In genomic region chr14:94054936-94055335, GRCh38 we compare ENCODE assay signal across 25 cellular contexts. TPM values are rescaled to one million over a fixed set of nuclear protein-coding genes. Genes with fewer than 3 reads are reported as not detected.
DNase-seq lines count a peak whose midpoint lies in the region; ATAC-seq lines count a peak whose summit lies in the region.
"Had no signal": no experiment of that assay in that cellular context is flagged by ENCODE, and none has a peak within 500 bp of the region (broad histone marks: within the 10 kb centered on the region; RNA-seq: fewer than 3 reads in every experiment).

No MANE protein-coding gene starts in this region.

- peaks cover 82% of the 10 kb centered on the region for H3K36me3 Mint-ChIP-seq in activated CD4-positive, alpha-beta T cell treated with anti-CD3 and anti-CD28 coated beads, Interleukin-2, amount 10 ng/mL, durations not matched to agents 7 days and 5 days (ENCODE audit: low read depth)
- H3K36me3 Mint-ChIP-seq in activated T-helper 1 cell treated with anti-CD3 and anti-CD28 coated beads, Interleukin-12 subunit alpha, Interleukin-12 subunit beta, Interleukin-2, Interleukin-4 antibody, amounts not matched to agents 30 ng/mL and 10 ng/mL and 1 ng/mL, durations not matched to agents 14 hours and 24 hours and 36 hours (ENCODE audit: low read depth) = peaks cover 59% of the 10 kb centered on the region
- H3K36me3 Mint-ChIP-seq in immature natural killer cell = peaks cover 26 to 60% (median 56%) of the 10 kb centered on the region in 3 donors

- POLR2A ChIA-PET in activated CD4-positive, alpha-beta T cell treated with anti-CD3 and anti-CD28 coated beads, Interleukin-2, amount 10 ng/mL, durations not matched to agents 7 days and 5 days (lab: Charles Lee) = no interaction called here

- no peaks in the 10 kb centered on the region for H3K9me3 Mint-ChIP-seq in activated CD4-positive, alpha-beta T cell treated with anti-CD3 and anti-CD28 coated beads, Interleukin-2, amount 10 ng/mL, durations not matched to agents 7 days and 5 days
- H3K9me3 Mint-ChIP-seq in activated T-helper 1 cell treated with anti-CD3 and anti-CD28 coated beads, Interleukin-12 subunit alpha, Interleukin-12 subunit beta, Interleukin-2, Interleukin-4 antibody, amounts not matched to agents 30 ng/mL and 10 ng/mL and 1 ng/mL, durations not matched to agents 14 hours and 24 hours and 36 hours = no peaks in the 10 kb centered on the region
- no peaks in the 10 kb centered on the region for H3K9me3 Mint-ChIP-seq in immature natural killer cell

- H3K27me3 Mint-ChIP-seq in activated CD4-positive, alpha-beta T cell treated with anti-CD3 and anti-CD28 coated beads, Interleukin-2, amount 10 ng/mL, durations not matched to agents 7 days and 5 days = no peaks in the 10 kb centered on the region
- no peaks in the 10 kb centered on the region for H3K27me3 Mint-ChIP-seq in activated T-helper 1 cell treated with anti-CD3 and anti-CD28 coated beads, Interleukin-12 subunit alpha, Interleukin-12 subunit beta, Interleukin-2, Interleukin-4 antibody, amounts not matched to agents 30 ng/mL and 10 ng/mL and 1 ng/mL, durations not matched to agents 14 hours and 24 hours and 36 hours (ENCODE audit: insufficient read depth)
- peaks cover 2 to 8% (median 7%) of the 10 kb centered on the region in 3 donors for H3K27me3 Mint-ChIP-seq in immature natural killer cell (ENCODE audit: low read depth in 3 of 3)

- DNase-seq in activated CD4-positive, alpha-beta T cell treated with anti-CD3 and anti-CD28 coated beads, Interleukin-2, amount 10 ng/mL, durations not matched to agents 7 days and 5 days = no peak
- DNase-seq in activated CD4-positive, alpha-beta T cell treated with anti-CD3 and anti-CD28 coated beads, Interleukin-2, amount 50 U/mL, for 4 hours = no peak
- peak; percentile 1 for DNase-seq in Ammon's horn (ENCODE audit: low spot score)
- DNase-seq in activated T-helper 1 cell treated with anti-CD3 and anti-CD28 coated beads, Interleukin-12 subunit alpha, Interleukin-12 subunit beta, Interleukin-2, Interleukin-4 antibody, amounts not matched to agents 30 ng/mL and 10 ng/mL and 1 ng/mL, durations not matched to agents 14 hours and 24 hours and 36 hours (ENCODE audit: low spot score) = no peak
- no peak for DNase-seq in immature natural killer cell
- no peak for DNase-seq in NCI-H510A treated with DMSO at 0.1 percent for 48 hours (lab: John Stamatoyannopoulos, UW)
- DNase-seq: activated gamma-delta T cell treated with Interleukin-2 at 50 U/mL for 16 hours, AML-193, DMS79 treated with DMSO at 0.1 percent for 48 hours, GOT3, heart left ventricle, MM.1S, NCI-H1417 treated with DMSO at 0.1 percent for 48 hours, NCI-H446 treated with DMSO at 0.1 percent for 48 hours, OCI-M1, psoas muscle, substantia nigra had no signal

- no peak overlapping the region for H3K4me3 Mint-ChIP-seq in activated CD4-positive, alpha-beta T cell treated with anti-CD3 and anti-CD28 coated beads, Interleukin-2, amount 10 ng/mL, durations not matched to agents 7 days and 5 days
- H3K4me3 Mint-ChIP-seq in activated T-helper 1 cell treated with anti-CD3 and anti-CD28 coated beads, Interleukin-12 subunit alpha, Interleukin-12 subunit beta, Interleukin-2, Interleukin-4 antibody, amounts not matched to agents 30 ng/mL and 10 ng/mL and 1 ng/mL, durations not matched to agents 14 hours and 24 hours and 36 hours = no peak overlapping the region
- H3K4me3 Mint-ChIP-seq in immature natural killer cell = no peak overlapping the region

- H3K27ac Mint-ChIP-seq in activated CD4-positive, alpha-beta T cell treated with anti-CD3 and anti-CD28 coated beads, Interleukin-2, amount 10 ng/mL, durations not matched to agents 7 days and 5 days = peak overlapping the region; percentile 80
- peak overlapping the region; percentile 1 for H3K27ac Mint-ChIP-seq in activated T-helper 1 cell treated with anti-CD3 and anti-CD28 coated beads, Interleukin-12 subunit alpha, Interleukin-12 subunit beta, Interleukin-2, Interleukin-4 antibody, amounts not matched to agents 30 ng/mL and 10 ng/mL and 1 ng/mL, durations not matched to agents 14 hours and 24 hours and 36 hours
- H3K27ac Mint-ChIP-seq in immature natural killer cell = peak overlapping the region; percentile 26 to 90 (median 69)

- no peak for ATAC-seq in HG02870 (IDR thresholded peaks at IDR 0.05; ENCODE audit: unreplicated experiment)
- ATAC-seq in GM18517 (IDR thresholded peaks at IDR 0.05; ENCODE audit: unreplicated experiment) = no peak
- ATAC-seq: heart left ventricle, K562, psoas muscle had no signal

- CTCF ChIA-PET in activated CD4-positive, alpha-beta T cell treated with anti-CD3 and anti-CD28 coated beads, Interleukin-2, amount 10 ng/mL, durations not matched to agents 7 days and 5 days (lab: Charles Lee) = no interaction called here

- intact Hi-C loops in activated T-helper 1 cell treated with anti-CD3 and anti-CD28 coated beads, Interleukin-12 subunit alpha, Interleukin-12 subunit beta, Interleukin-2, Interleukin-4 antibody, amounts not matched to agents 30 ng/mL and 10 ng/mL and 1 ng/mL, durations not matched to agents 14 hours and 24 hours and 36 hours (cut with micrococcal nuclease) = loop anchor here (5.0 kb wide), 1 partner anchor 127 kb away; no protein-coding TSS in a partner anchor

- H3K4me1 Mint-ChIP-seq in activated CD4-positive, alpha-beta T cell treated with anti-CD3 and anti-CD28 coated beads, Interleukin-2, amount 10 ng/mL, durations not matched to agents 7 days and 5 days = peaks cover 67% of the 10 kb centered on the region
- peaks cover 67% of the 10 kb centered on the region for H3K4me1 Mint-ChIP-seq in activated T-helper 1 cell treated with anti-CD3 and anti-CD28 coated beads, Interleukin-12 subunit alpha, Interleukin-12 subunit beta, Interleukin-2, Interleukin-4 antibody, amounts not matched to agents 30 ng/mL and 10 ng/mL and 1 ng/mL, durations not matched to agents 14 hours and 24 hours and 36 hours (ENCODE audit: low read depth)
- H3K4me1 Mint-ChIP-seq in immature natural killer cell = peaks cover 48 to 57% of the 10 kb centered on the region in 2 donors

RNA-seq across cellular contexts. Expression of gene DDX24, which starts 26.1 kb away (rescaled TPM):
- 100 to 1,000 TPM; 187 to 211 TPM for total RNA-seq in activated CD4-positive, alpha-beta T cell treated with anti-CD3 and anti-CD28 coated beads, Interleukin-2, amount 10 ng/mL, durations not matched to agents 7 days and 5 days
- 252 and 271 TPM in 2 replicates for total RNA-seq in activated T-helper 1 cell treated with anti-CD3 and anti-CD28 coated beads, Interleukin-12 subunit alpha, Interleukin-12 subunit beta, Interleukin-2, Interleukin-4 antibody, amounts not matched to agents 30 ng/mL and 10 ng/mL and 1 ng/mL, durations not matched to agents 14 hours and 24 hours and 36 hours
- 100 to 1,000 TPM in 2 of 3 donors, 10 to 100 TPM in 1; 60.8 to 208 (median 114) TPM for polyA plus RNA-seq in immature natural killer cell

RNA-seq across cellular contexts. Expression of gene IFI27L1, which starts 26.2 kb away (rescaled TPM):
- 10 to 100 TPM; 31.6 to 42.1 TPM for total RNA-seq in activated CD4-positive, alpha-beta T cell treated with anti-CD3 and anti-CD28 coated beads, Interleukin-2, amount 10 ng/mL, durations not matched to agents 7 days and 5 days
- 22.0 and 22.7 TPM in 2 replicates for total RNA-seq in activated T-helper 1 cell treated with anti-CD3 and anti-CD28 coated beads, Interleukin-12 subunit alpha, Interleukin-12 subunit beta, Interleukin-2, Interleukin-4 antibody, amounts not matched to agents 30 ng/mL and 10 ng/mL and 1 ng/mL, durations not matched to agents 14 hours and 24 hours and 36 hours
- 10 to 100 TPM; 10.0 to 19.3 (median 10.3) TPM for polyA plus RNA-seq in immature natural killer cell

RNA-seq across cellular contexts. Expression of gene OTUB2, which starts 28.8 kb away (rescaled TPM):
- 1 to 10 TPM; 2.3 to 2.4 TPM for total RNA-seq in activated CD4-positive, alpha-beta T cell treated with anti-CD3 and anti-CD28 coated beads, Interleukin-2, amount 10 ng/mL, durations not matched to agents 7 days and 5 days
- total RNA-seq in activated T-helper 1 cell treated with anti-CD3 and anti-CD28 coated beads, Interleukin-12 subunit alpha, Interleukin-12 subunit beta, Interleukin-2, Interleukin-4 antibody, amounts not matched to agents 30 ng/mL and 10 ng/mL and 1 ng/mL, durations not matched to agents 14 hours and 24 hours and 36 hours = 1.5 TPM in 2 replicates
- polyA plus RNA-seq in immature natural killer cell = under 1 TPM in 2 of 3 donors, not detected in 1; 0.22 to 0.33 TPM

RNA-seq across cellular contexts. Expression of gene IFI27, which starts 55.6 kb away (rescaled TPM):
- 100 to 1,000 TPM; 158 to 193 TPM for total RNA-seq in activated CD4-positive, alpha-beta T cell treated with anti-CD3 and anti-CD28 coated beads, Interleukin-2, amount 10 ng/mL, durations not matched to agents 7 days and 5 days
- 37.0 and 42.2 TPM in 2 replicates for total RNA-seq in activated T-helper 1 cell treated with anti-CD3 and anti-CD28 coated beads, Interleukin-12 subunit alpha, Interleukin-12 subunit beta, Interleukin-2, Interleukin-4 antibody, amounts not matched to agents 30 ng/mL and 10 ng/mL and 1 ng/mL, durations not matched to agents 14 hours and 24 hours and 36 hours
- polyA plus RNA-seq in immature natural killer cell = 1 to 10 TPM in 1 of 3 donors, not detected in 2; 2.8 TPM

RNA-seq across cellular contexts. Expression of gene CCDC197, which starts 57.8 kb away (rescaled TPM):
- not detected for total RNA-seq in activated CD4-positive, alpha-beta T cell treated with anti-CD3 and anti-CD28 coated beads, Interleukin-2, amount 10 ng/mL, durations not matched to agents 7 days and 5 days
- 0.13 TPM in 1 of 2 replicates, not detected in the other for total RNA-seq in activated T-helper 1 cell treated with anti-CD3 and anti-CD28 coated beads, Interleukin-12 subunit alpha, Interleukin-12 subunit beta, Interleukin-2, Interleukin-4 antibody, amounts not matched to agents 30 ng/mL and 10 ng/mL and 1 ng/mL, durations not matched to agents 14 hours and 24 hours and 36 hours
- not detected for polyA plus RNA-seq in immature natural killer cell
- total RNA-seq: A172; activated CD8-positive, alpha-beta memory T cell treated with anti-CD3 and anti-CD28 coated beads for 36 hours; HT-29; K562; lung microvascular endothelial cell; urinary bladder had no signal
- polyA plus RNA-seq: K562, urinary bladder had no signal

Comparison
In these comparisons a context has a peak if more than half of its experiments do, and no peak if none do; other contexts are left out.
1. H3K27ac Mint-ChIP-seq: peak in every context shown above with its lines; median percentile 80 in activated CD4-positive, alpha-beta T cell treated with anti-CD3 and anti-CD28 coated beads, Interleukin-2, amount 10 ng/mL, durations not matched to agents 7 days and 5 days; 69 in immature natural killer cell; 1 in activated T-helper 1 cell treated with anti-CD3 and anti-CD28 coated beads, Interleukin-12 subunit alpha, Interleukin-12 subunit beta, Interleukin-2, Interleukin-4 antibody, amounts not matched to agents 30 ng/mL and 10 ng/mL and 1 ng/mL, durations not matched to agents 14 hours and 24 hours and 36 hours.